ENCODE assay signal across 24 cellular contexts in the genomic region with DNA sequence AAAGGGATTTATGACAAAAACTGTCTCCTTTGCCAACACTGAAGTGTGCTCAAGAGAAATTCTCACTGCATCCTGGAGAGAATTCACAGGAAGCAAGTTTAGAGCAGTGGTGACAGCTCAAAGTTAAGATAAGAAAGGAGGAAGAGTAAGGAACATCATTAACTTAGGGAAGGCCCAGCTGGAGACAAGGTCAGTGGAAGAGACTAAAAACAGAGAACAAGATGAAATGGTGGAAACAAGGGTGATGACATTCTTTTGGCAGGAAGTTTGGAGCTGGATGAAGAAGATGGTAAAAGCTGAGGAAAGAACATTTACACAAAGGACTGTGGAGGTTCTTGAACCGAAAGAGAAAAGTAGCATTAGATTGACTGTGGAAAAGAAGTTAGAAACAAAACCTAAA. TPM values are rescaled to one million over a fixed set of nuclear protein-coding genes. Genes with fewer than 3 reads are reported as not detected.
DNase-seq lines count a peak whose midpoint lies in the region; ATAC-seq and TF ChIP-seq lines count a peak whose summit lies in the region.
"Had no signal": no experiment of that assay in that cellular context is flagged by ENCODE, and none has a peak within 500 bp of the region (broad histone marks: within the 10 kb centered on the region; RNA-seq: fewer than 3 reads in every experiment).

No MANE protein-coding gene starts in this region.

- H3K4me3 ChIP-seq in left ventricle myocardium inferior (no peak overlapping the region), fibroblast of mammary gland (ENCODE audit: control insufficient read depth, low read depth, low read length) (no peak overlapping the region), brain microvascular endothelial cell (ENCODE audit: low read depth, low read length) (no peak overlapping the region)
- H3K4me3 ChIP-seq: GM12878, SJCRH30 had no signal

- H3K27ac ChIP-seq in left ventricle myocardium inferior (replicated peaks), result no peak overlapping the region
- no peak overlapping the region for H3K27ac ChIP-seq in brain microvascular endothelial cell
- H3K27ac ChIP-seq: C4-2B, SJCRH30 had no signal

- H3K27me3 ChIP-seq in left ventricle myocardium inferior (ENCODE audit: low read depth) (no peaks in the 10 kb centered on the region), brain microvascular endothelial cell (replicated peaks) (no peaks in the 10 kb centered on the region)
- H3K27me3 ChIP-seq: SJCRH30 had no signal

- in situ Hi-C loops in brain microvascular endothelial cell (cut with HindIII; ENCODE audit: low pct_ligation_motif_present, low sequenced_read_pairs), result no loop called here

- H3K27me3 Mint-ChIP-seq in T-helper 17 cell, result no peaks in the 10 kb centered on the region
- H3K27me3 Mint-ChIP-seq in naive thymus-derived CD8-positive, alpha-beta T cell, result no peaks in the 10 kb centered on the region

- TF ChIP-seq CTCF in left ventricle myocardium inferior (IDR thresholded peaks at IDR 0.05; ENCODE audit: borderline replicate concordance) (no peak), fibroblast of mammary gland (conservative IDR thresholded peaks at IDR 0.05; ENCODE audit: control insufficient read depth, insufficient read depth, low read depth, low read length) (no peak), brain microvascular endothelial cell (IDR thresholded peaks at IDR 0.05; ENCODE audit: low read depth, low read length, missing control alignments) (no peak)

- peak overlapping the region; percentile 59 for H3K27ac Mint-ChIP-seq in T-helper 17 cell
- peak overlapping the region; percentile 6 to 68 (median 47) for H3K27ac Mint-ChIP-seq in naive thymus-derived CD8-positive, alpha-beta T cell

- H3K4me1 ChIP-seq in left ventricle myocardium inferior, result peaks cover 9% of the 10 kb centered on the region
- H3K4me1 ChIP-seq: Caco-2, SJCRH30 had no signal

- no peaks in the 10 kb centered on the region for H3K9me3 ChIP-seq in left ventricle myocardium inferior (replicated peaks)
- no peaks in the 10 kb centered on the region for H3K9me3 ChIP-seq in T-helper 17 cell (ENCODE audit: control insufficient read depth, low read length, poor library complexity, severe bottlenecking)
- H3K9me3 ChIP-seq: Caco-2, SJCRH30 had no signal

- ATAC-seq in Right ventricle myocardium superior (ENCODE audit: poor library complexity) (peak; percentile 57), T-helper 17 cell (no peak), GM19452 (IDR thresholded peaks at IDR 0.05; ENCODE audit: unreplicated experiment) (no peak)
- no peak for ATAC-seq in naive thymus-derived CD8-positive, alpha-beta T cell
- ATAC-seq: GM12878, Panc1 had no signal

- peaks cover 0 to 28% (median 3%) of the 10 kb centered on the region in 9 donors for H3K9me3 Mint-ChIP-seq in naive thymus-derived CD8-positive, alpha-beta T cell

- H3K4me3 Mint-ChIP-seq in T-helper 17 cell, result no peak overlapping the region
- H3K4me3 Mint-ChIP-seq in naive thymus-derived CD8-positive, alpha-beta T cell, result peak overlapping the region in 3 of 10 donors; percentile 1 to 34 (median 12)

- POLR2A ChIA-PET in naive thymus-derived CD8-positive, alpha-beta T cell (lab: Charles Lee), result interaction anchor here (1.3 kb wide), 1 partner anchor 77 kb away, joined by 3 read pairs; no protein-coding TSS in a partner anchor

- H3K36me3 ChIP-seq in left ventricle myocardium inferior (no peaks in the 10 kb centered on the region), brain microvascular endothelial cell (replicated peaks) (no peaks in the 10 kb centered on the region)
- H3K36me3 ChIP-seq: SJCRH30 had no signal

- peaks cover 27% of the 10 kb centered on the region for H3K4me1 Mint-ChIP-seq in T-helper 17 cell
- peaks cover 32 to 78% (median 59%) of the 10 kb centered on the region in 4 donors for H3K4me1 Mint-ChIP-seq in naive thymus-derived CD8-positive, alpha-beta T cell

- no peaks in the 10 kb centered on the region for H3K36me3 Mint-ChIP-seq in T-helper 17 cell (ENCODE audit: low read depth)
- H3K36me3 Mint-ChIP-seq in naive thymus-derived CD8-positive, alpha-beta T cell, result peaks cover 0 to 5% (median 0%) of the 10 kb centered on the region in 3 donors

- intact Hi-C loops in Right ventricle myocardium superior (cut with DNase I), result no loop called here
- intact Hi-C loops in left ventricle myocardium inferior (cut with micrococcal nuclease), result no loop called here

- DNase-seq in Right ventricle myocardium superior (no peak), left ventricle myocardium inferior (no peak), T-helper 17 cell (no peak), fibroblast of mammary gland (ENCODE audit: low read depth) (peak; percentile 36), activated T-cell treated with anti-CD3 and anti-CD28 coated beads for 4 hours (no peak), brain microvascular endothelial cell (no peak)
- no peak for DNase-seq in naive thymus-derived CD8-positive, alpha-beta T cell
- DNase-seq: Caco-2; DMS 273 treated with DMSO at 0.1 percent for 48 hours; DMS79 treated with DMSO at 0.1 percent for 48 hours; H7; KBM-7; MM.1S; NCI-H1048; NCI-H1417 treated with DMSO at 0.1 percent for 48 hours; NCI-H187; NCI-H2107; NCI-H774; NK-92 treated with Interleukin-12 subunit alpha and Interleukin-12 subunit beta, amount 100 ng/mL, for 24 hours; SJCRH30 had no signal

RNA-seq across cellular contexts. Expression of gene SUCLG2, which starts 6.7 kb away (rescaled TPM):
- 94.1 TPM for total RNA-seq in Right ventricle myocardium superior
- 100 TPM for total RNA-seq in left ventricle myocardium inferior
- total RNA-seq in T-helper 17 cell, result 10 to 100 TPM; 43.8 to 48.1 TPM
- total RNA-seq in naive thymus-derived CD8-positive, alpha-beta T cell, result 10 to 100 TPM; 62.7 to 64.6 TPM
- 10 to 100 TPM; 79.7 to 93.8 (median 91.4) TPM for polyA plus RNA-seq in naive thymus-derived CD8-positive, alpha-beta T cell
